ENCODE assay signal across 8 cellular contexts in genomic region chr4:138199568-138200235, GRCh38.
DNase-seq lines count a peak whose midpoint lies in the region; ATAC-seq lines count a peak whose summit lies in the region.

No MANE protein-coding gene starts in this region.

- ATAC-seq in GM21723 (IDR thresholded peaks at IDR 0.05; ENCODE audit: unreplicated experiment): peak; percentile 80

- DNase-seq in ELR (ENCODE audit: low read depth) (peak; percentile 24), NCI-H1048 (lab: John Stamatoyannopoulos, UW) (peak; percentile 60), globus pallidus (ENCODE audit: low spot score) (peak; percentile 61), middle frontal gyrus (ENCODE audit: extremely low spot score, low spot score) (no peak), NCI-H2107 (lab: John Stamatoyannopoulos, UW) (no peak), NK-92 (lab: John Stamatoyannopoulos, UW; ENCODE audit: unreplicated experiment) (no peak)
- no peak for DNase-seq in activated CD4-positive, alpha-beta T cell treated with anti-CD3 and anti-CD28 coated beads, Interleukin-2, amount 50 U/mL, for 4 hours

Comparison
In these comparisons a context has a peak if more than half of its experiments do, and no peak if none do; other contexts are left out.
1. DNase-seq: peak in ELR (single experiment), NCI-H1048 (single experiment) and globus pallidus (single experiment); none in middle frontal gyrus (single experiment), NCI-H2107 (single experiment), NK-92 (single experiment) and activated CD4-positive, alpha-beta T cell treated with anti-CD3 and anti-CD28 coated beads, Interleukin-2, amount 50 U/mL, for 4 hours (0 of 2).